19 cellular contexts compared by ENCODE assay signal in the genomic region with DNA sequence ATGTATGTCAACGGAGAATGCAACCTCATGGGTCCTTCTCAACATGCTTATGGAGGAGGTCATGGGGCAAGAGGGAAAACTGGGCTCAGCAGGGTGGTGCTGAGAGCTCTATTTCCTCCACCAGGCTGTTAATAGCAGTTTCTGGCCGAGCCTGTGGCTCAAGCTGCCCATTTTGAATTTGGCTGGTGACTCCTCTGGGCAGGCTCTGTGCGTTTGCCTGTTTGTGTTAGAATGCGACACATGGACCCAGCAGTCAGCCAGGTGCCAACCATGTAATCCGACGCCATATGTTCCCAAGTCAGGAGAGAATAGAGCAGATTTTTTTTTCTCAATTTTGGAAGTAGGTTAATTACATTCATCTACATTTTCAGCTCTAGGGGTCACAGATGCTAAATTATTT.
DNase-seq lines count a peak whose midpoint lies in the region; TF ChIP-seq lines count a peak whose summit lies in the region.
"Had no signal": no experiment of that assay in that cellular context is flagged by ENCODE, and none has a peak within 500 bp of the region (broad histone marks: within the 10 kb centered on the region; RNA-seq: fewer than 3 reads in every experiment).

No MANE protein-coding gene starts in this region.

- H3K4me3 ChIP-seq in esophagus muscularis mucosa: no peak overlapping the region
- H3K4me3 ChIP-seq: K562, SK-N-MC had no signal

- no peaks in the 10 kb centered on the region for H3K27me3 ChIP-seq in esophagus muscularis mucosa

- no peak for TF ChIP-seq CTCF in esophagus muscularis mucosa (IDR thresholded peaks at IDR 0.05)

- TF ChIP-seq POLR2A in esophagus muscularis mucosa (IDR thresholded peaks at IDR 0.05; ENCODE audit: low read depth): no peak

- no peaks in the 10 kb centered on the region for H3K36me3 ChIP-seq in esophagus muscularis mucosa

- H3K27ac ChIP-seq in esophagus muscularis mucosa (replicated peaks in 1 of 4): no peak overlapping the region
- H3K27ac ChIP-seq: 22Rv1, C4-2B, SK-N-MC had no signal

- WGBS in esophagus muscularis mucosa: 84% methylated on average over 6 of the region's 6 CpGs

- no peaks in the 10 kb centered on the region for H3K9me3 ChIP-seq in esophagus muscularis mucosa

- no peak for TF ChIP-seq EP300 in esophagus muscularis mucosa (IDR thresholded peaks at IDR 0.05)

- no peaks in the 10 kb centered on the region for H3K4me1 ChIP-seq in esophagus muscularis mucosa

- DNase-seq in NCI-H1092 treated with DMSO at 0.1 percent for 48 hours (lab: John Stamatoyannopoulos, UW) (peak; percentile 4), NCI-H1092 (lab: John Stamatoyannopoulos, UW) (no peak), NCI-H1694 treated with DMSO at 0.1 percent for 48 hours (lab: John Stamatoyannopoulos, UW) (peak; percentile 65), NCI-H524 (lab: John Stamatoyannopoulos, UW) (peak; percentile 78 to 92), esophagus muscularis mucosa (ENCODE audit: extremely low spot score) (peak; percentile 37), UCSD-AML1 (lab: John Stamatoyannopoulos, UW; ENCODE audit: unreplicated experiment) (no peak)
- no peak for DNase-seq in stimulated activated naive CD4-positive, alpha-beta T cell treated with Interleukin-2 at 50 U/mL for 16 hours (lab: John Stamatoyannopoulos, UW)
- no peak for DNase-seq in activated CD4-positive, alpha-beta T cell treated with anti-CD3 and anti-CD28 coated beads, Interleukin-2, amount 50 U/mL, for 4 hours
- DNase-seq: AML-193, GDM1, NCI-H1417 treated with DMSO at 0.1 percent for 48 hours, NCI-H2029, NCI-H526 treated with DMSO at 0.1 percent for 48 hours, OCI-M1, Right ventricle myocardium superior had no signal

- intact Hi-C loops in esophagus muscularis mucosa (cut with DNase I): no loop called here

Comparison
In these comparisons a context has a peak if more than half of its experiments do, and no peak if none do; other contexts are left out.
1. DNase-seq: peak in NCI-H1092 treated with DMSO at 0.1 percent for 48 hours (single experiment), NCI-H1694 treated with DMSO at 0.1 percent for 48 hours (single experiment), NCI-H524 (2 of 2) and esophagus muscularis mucosa (single experiment); none in NCI-H1092 (single experiment), UCSD-AML1 (single experiment), stimulated activated naive CD4-positive, alpha-beta T cell treated with Interleukin-2 at 50 U/mL for 16 hours (single experiment) and activated CD4-positive, alpha-beta T cell treated with anti-CD3 and anti-CD28 coated beads, Interleukin-2, amount 50 U/mL, for 4 hours (0 of 2).